ENCODE assay signal across 1 cellular context in the genomic region with DNA sequence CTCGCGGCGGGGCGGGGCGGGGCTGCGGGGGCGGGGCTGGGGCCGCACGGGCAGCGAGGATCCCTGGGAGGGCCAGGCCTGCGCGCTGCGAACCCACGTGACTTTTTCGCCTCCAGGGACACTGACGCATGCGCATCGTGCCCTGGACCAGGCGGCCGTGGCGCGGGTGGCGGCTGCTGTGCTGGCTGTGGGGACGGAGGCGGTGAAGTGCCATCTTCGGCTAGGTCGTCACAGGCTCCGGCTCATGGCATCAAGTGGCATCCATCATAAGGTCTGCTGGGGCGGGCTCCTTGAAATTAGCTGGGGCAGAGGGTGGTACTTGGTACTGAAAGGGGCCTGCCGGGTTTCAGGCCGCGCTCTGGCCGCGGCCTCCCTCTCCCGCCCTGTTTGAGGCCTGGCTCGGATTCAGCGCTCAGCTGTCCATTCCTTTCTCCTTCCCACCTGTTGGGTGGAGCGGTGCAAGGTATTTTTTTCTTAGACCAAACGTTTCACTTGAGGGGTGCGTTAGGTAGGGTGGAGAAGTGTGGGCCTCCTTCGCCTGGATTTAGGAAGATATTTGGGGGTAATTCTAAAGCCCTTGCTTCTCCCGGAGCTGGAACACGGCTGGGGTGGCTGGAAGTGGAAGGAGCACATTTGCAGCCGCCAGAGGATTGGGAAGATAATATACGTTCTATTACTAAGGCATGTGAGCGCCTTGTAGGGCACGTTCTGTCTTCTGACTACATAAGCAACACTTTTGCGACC.
TF ChIP-seq lines count a peak whose summit lies in the region.

A gene with protein sequence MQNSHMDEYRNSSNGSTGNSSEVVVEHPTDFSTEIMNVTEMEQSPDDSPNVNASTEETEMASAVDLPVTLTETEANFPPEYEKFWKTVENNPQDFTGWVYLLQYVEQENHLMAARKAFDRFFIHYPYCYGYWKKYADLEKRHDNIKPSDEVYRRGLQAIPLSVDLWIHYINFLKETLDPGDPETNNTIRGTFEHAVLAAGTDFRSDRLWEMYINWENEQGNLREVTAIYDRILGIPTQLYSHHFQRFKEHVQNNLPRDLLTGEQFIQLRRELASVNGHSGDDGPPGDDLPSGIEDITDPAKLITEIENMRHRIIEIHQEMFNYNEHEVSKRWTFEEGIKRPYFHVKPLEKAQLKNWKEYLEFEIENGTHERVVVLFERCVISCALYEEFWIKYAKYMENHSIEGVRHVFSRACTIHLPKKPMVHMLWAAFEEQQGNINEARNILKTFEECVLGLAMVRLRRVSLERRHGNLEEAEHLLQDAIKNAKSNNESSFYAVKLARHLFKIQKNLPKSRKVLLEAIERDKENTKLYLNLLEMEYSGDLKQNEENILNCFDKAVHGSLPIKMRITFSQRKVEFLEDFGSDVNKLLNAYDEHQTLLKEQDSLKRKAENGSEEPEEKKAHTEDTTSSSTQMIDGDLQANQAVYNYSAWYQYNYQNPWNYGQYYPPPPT (plus strand): TSS at position 138 of the 744 bp plus-strand sequence. CDS start 11,124 bp downstream, outside the sequence.

TF ChIP-seq in HepG2, 621 proteins besides CTCF, POLR2A, EP300 and RAD21 (continued from another document and continues in another):
- TF ChIP-seq, protein P1, sequence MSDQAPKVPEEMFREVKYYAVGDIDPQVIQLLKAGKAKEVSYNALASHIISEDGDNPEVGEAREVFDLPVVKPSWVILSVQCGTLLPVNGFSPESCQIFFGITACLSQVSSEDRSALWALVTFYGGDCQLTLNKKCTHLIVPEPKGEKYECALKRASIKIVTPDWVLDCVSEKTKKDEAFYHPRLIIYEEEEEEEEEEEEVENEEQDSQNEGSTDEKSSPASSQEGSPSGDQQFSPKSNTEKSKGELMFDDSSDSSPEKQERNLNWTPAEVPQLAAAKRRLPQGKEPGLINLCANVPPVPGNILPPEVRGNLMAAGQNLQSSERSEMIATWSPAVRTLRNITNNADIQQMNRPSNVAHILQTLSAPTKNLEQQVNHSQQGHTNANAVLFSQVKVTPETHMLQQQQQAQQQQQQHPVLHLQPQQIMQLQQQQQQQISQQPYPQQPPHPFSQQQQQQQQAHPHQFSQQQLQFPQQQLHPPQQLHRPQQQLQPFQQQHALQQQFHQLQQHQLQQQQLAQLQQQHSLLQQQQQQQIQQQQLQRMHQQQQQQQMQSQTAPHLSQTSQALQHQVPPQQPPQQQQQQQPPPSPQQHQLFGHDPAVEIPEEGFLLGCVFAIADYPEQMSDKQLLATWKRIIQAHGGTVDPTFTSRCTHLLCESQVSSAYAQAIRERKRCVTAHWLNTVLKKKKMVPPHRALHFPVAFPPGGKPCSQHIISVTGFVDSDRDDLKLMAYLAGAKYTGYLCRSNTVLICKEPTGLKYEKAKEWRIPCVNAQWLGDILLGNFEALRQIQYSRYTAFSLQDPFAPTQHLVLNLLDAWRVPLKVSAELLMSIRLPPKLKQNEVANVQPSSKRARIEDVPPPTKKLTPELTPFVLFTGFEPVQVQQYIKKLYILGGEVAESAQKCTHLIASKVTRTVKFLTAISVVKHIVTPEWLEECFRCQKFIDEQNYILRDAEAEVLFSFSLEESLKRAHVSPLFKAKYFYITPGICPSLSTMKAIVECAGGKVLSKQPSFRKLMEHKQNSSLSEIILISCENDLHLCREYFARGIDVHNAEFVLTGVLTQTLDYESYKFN (CRISPR knock-in tag; conservative IDR thresholded peaks at IDR 0.05): no peak; the same call in 1 of the 2 replicates
- TF ChIP-seq POLR2AphosphoS5 (IDR thresholded peaks at IDR 0.05; ENCODE audit: low read depth, low read length) (peak; percentile 96), BORCS8-MEF2B (CRISPR knock-in tag; IDR thresholded peaks at IDR 0.05) (peak; percentile 76; the same call in 1 of the 2 replicates), ZMYM4 (CRISPR knock-in tag; IDR thresholded peaks at IDR 0.05) (peak; percentile 78), ZNF30 (CRISPR knock-in tag; IDR thresholded peaks at IDR 0.05) (no peak), ZNF549 (CRISPR knock-in tag; IDR thresholded peaks at IDR 0.05) (no peak), ZNF543 (CRISPR knock-in tag; IDR thresholded peaks at IDR 0.05) (0 out of 2 replicates have a peak, but pooled peaks have one; percentile 40), DNMT1 (CRISPR knock-in tag; IDR thresholded peaks at IDR 0.05) (0 out of 2 replicates have a peak, but pooled peaks have one; percentile 26), ZNF136 (CRISPR knock-in tag; IDR thresholded peaks at IDR 0.05; ENCODE audit: low read depth) (no peak), SOX13 (IDR thresholded peaks at IDR 0.05) (no peak), SOX13 (CRISPR knock-in tag; conservative IDR thresholded peaks at IDR 0.05 in 1 of 2, IDR thresholded peaks at IDR 0.05 in 1 of 2) (no peak), NKX3-1 (CRISPR knock-in tag; IDR thresholded peaks at IDR 0.05) (0 out of 2 replicates have a peak, but pooled peaks have one; percentile 41), CENPX (CRISPR knock-in tag; IDR thresholded peaks at IDR 0.05) (no peak), TCF12 (IDR thresholded peaks at IDR 0.05) (no peak), TCF12 (CRISPR knock-in tag; IDR thresholded peaks at IDR 0.05) (no peak), XRCC5 (optimal IDR thresholded peaks at IDR 0.05; ENCODE audit: low read length) (peak; percentile 64), ZNF317 (CRISPR knock-in tag; IDR thresholded peaks at IDR 0.05) (peak; percentile 72), ZNF367 (CRISPR knock-in tag; IDR thresholded peaks at IDR 0.05; ENCODE audit: borderline replicate concordance) (no peak), IRX3 (CRISPR knock-in tag; IDR thresholded peaks at IDR 0.05; ENCODE audit: borderline replicate concordance, low read depth) (peak; percentile 72; the same call in 1 of the 2 replicates), ZNF501 (CRISPR knock-in tag; IDR thresholded peaks at IDR 0.05) (peak; percentile 71; the same call in 1 of the 2 replicates), ZNF768 (CRISPR knock-in tag; IDR thresholded peaks at IDR 0.05) (peak; percentile 34; the same call in 1 of the 2 replicates), IRF2 (CRISPR knock-in tag; IDR thresholded peaks at IDR 0.05) (peak; percentile 36; the same call in 1 of the 2 replicates), ZNF557 (CRISPR knock-in tag; IDR thresholded peaks at IDR 0.05) (no peak), ZNF12 (CRISPR knock-in tag; IDR thresholded peaks at IDR 0.05) (peak; percentile 35; the same call in 1 of the 2 replicates), ZNF260 (CRISPR knock-in tag; IDR thresholded peaks at IDR 0.05; ENCODE audit: borderline replicate concordance, low read depth) (no peak), TMF1 (CRISPR knock-in tag; IDR thresholded peaks at IDR 0.05; ENCODE audit: low read depth) (peak; percentile 74; the same call in 1 of the 2 replicates), HIVEP1 (CRISPR knock-in tag; IDR thresholded peaks at IDR 0.05) (no peak; the same call in 1 of the 2 replicates), ZMAT3 (CRISPR knock-in tag; conservative IDR thresholded peaks at IDR 0.05) (0 out of 2 replicates have a peak, but pooled peaks have one; percentile 48), SPEN (CRISPR knock-in tag; IDR thresholded peaks at IDR 0.05; ENCODE audit: low read depth) (peak; percentile 83), ZNF350 (CRISPR knock-in tag; IDR thresholded peaks at IDR 0.05; ENCODE audit: borderline replicate concordance, low read depth) (peak; percentile 73; the same call in 1 of the 2 replicates), SIX1 (CRISPR knock-in tag; IDR thresholded peaks at IDR 0.05; ENCODE audit: borderline replicate concordance) (no peak), PITX1 (CRISPR knock-in tag; IDR thresholded peaks at IDR 0.05) (peak; percentile 32; the same call in 1 of the 2 replicates), EED (CRISPR knock-in tag; IDR thresholded peaks at IDR 0.05) (no peak), TARDBP (CRISPR knock-in tag; IDR thresholded peaks at IDR 0.05) (no peak), SIN3B (IDR thresholded peaks at IDR 0.05; ENCODE audit: low read length) (peak; percentile 46; the same call in 1 of the 2 replicates), SRY (CRISPR knock-in tag; IDR thresholded peaks at IDR 0.05) (peak; percentile 63; the same call in 1 of the 2 replicates), MAFG (CRISPR knock-in tag; IDR thresholded peaks at IDR 0.05) (no peak), SMAD3 (CRISPR knock-in tag; IDR thresholded peaks at IDR 0.05) (0 out of 2 replicates have a peak, but pooled peaks have one; percentile 17), SCMH1 (CRISPR knock-in tag; IDR thresholded peaks at IDR 0.05; ENCODE audit: borderline replicate concordance) (no peak), ZNF143 (CRISPR knock-in tag; IDR thresholded peaks at IDR 0.05) (peak; percentile 53; the same call in 1 of the 2 replicates), ZNF792 (CRISPR knock-in tag; IDR thresholded peaks at IDR 0.05) (peak; percentile 90), GATAD1 (CRISPR knock-in tag; IDR thresholded peaks at IDR 0.05) (peak; percentile 76), POLR2G (IDR thresholded peaks at IDR 0.05; ENCODE audit: low read depth, low read length) (peak; percentile 94), ZNF354B (CRISPR knock-in tag; IDR thresholded peaks at IDR 0.05) (no peak), RARG (CRISPR knock-in tag; IDR thresholded peaks at IDR 0.05; ENCODE audit: low read depth) (no peak), ARID2 (CRISPR knock-in tag; IDR thresholded peaks at IDR 0.05; ENCODE audit: borderline replicate concordance) (0 out of 2 replicates have a peak, but pooled peaks have one; percentile 52), PCBP1 (IDR thresholded peaks at IDR 0.05; ENCODE audit: borderline replicate concordance, low read depth, low read length) (0 out of 2 replicates have a peak, but pooled peaks have one; percentile 54), YEATS2 (CRISPR knock-in tag; IDR thresholded peaks at IDR 0.05; ENCODE audit: borderline replicate concordance) (peak; percentile 66; the same call in 1 of the 2 replicates)
- TF ChIP-seq, protein P2, sequence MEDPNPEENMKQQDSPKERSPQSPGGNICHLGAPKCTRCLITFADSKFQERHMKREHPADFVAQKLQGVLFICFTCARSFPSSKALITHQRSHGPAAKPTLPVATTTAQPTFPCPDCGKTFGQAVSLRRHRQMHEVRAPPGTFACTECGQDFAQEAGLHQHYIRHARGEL (CRISPR knock-in tag; IDR thresholded peaks at IDR 0.05): no peak
- TF ChIP-seq, protein P3, sequence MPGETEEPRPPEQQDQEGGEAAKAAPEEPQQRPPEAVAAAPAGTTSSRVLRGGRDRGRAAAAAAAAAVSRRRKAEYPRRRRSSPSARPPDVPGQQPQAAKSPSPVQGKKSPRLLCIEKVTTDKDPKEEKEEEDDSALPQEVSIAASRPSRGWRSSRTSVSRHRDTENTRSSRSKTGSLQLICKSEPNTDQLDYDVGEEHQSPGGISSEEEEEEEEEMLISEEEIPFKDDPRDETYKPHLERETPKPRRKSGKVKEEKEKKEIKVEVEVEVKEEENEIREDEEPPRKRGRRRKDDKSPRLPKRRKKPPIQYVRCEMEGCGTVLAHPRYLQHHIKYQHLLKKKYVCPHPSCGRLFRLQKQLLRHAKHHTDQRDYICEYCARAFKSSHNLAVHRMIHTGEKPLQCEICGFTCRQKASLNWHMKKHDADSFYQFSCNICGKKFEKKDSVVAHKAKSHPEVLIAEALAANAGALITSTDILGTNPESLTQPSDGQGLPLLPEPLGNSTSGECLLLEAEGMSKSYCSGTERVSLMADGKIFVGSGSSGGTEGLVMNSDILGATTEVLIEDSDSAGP (CRISPR knock-in tag; IDR thresholded peaks at IDR 0.05; ENCODE audit: borderline replicate concordance): peak; percentile 54; the same call in 1 of the 2 replicates
- TF ChIP-seq, protein P4, sequence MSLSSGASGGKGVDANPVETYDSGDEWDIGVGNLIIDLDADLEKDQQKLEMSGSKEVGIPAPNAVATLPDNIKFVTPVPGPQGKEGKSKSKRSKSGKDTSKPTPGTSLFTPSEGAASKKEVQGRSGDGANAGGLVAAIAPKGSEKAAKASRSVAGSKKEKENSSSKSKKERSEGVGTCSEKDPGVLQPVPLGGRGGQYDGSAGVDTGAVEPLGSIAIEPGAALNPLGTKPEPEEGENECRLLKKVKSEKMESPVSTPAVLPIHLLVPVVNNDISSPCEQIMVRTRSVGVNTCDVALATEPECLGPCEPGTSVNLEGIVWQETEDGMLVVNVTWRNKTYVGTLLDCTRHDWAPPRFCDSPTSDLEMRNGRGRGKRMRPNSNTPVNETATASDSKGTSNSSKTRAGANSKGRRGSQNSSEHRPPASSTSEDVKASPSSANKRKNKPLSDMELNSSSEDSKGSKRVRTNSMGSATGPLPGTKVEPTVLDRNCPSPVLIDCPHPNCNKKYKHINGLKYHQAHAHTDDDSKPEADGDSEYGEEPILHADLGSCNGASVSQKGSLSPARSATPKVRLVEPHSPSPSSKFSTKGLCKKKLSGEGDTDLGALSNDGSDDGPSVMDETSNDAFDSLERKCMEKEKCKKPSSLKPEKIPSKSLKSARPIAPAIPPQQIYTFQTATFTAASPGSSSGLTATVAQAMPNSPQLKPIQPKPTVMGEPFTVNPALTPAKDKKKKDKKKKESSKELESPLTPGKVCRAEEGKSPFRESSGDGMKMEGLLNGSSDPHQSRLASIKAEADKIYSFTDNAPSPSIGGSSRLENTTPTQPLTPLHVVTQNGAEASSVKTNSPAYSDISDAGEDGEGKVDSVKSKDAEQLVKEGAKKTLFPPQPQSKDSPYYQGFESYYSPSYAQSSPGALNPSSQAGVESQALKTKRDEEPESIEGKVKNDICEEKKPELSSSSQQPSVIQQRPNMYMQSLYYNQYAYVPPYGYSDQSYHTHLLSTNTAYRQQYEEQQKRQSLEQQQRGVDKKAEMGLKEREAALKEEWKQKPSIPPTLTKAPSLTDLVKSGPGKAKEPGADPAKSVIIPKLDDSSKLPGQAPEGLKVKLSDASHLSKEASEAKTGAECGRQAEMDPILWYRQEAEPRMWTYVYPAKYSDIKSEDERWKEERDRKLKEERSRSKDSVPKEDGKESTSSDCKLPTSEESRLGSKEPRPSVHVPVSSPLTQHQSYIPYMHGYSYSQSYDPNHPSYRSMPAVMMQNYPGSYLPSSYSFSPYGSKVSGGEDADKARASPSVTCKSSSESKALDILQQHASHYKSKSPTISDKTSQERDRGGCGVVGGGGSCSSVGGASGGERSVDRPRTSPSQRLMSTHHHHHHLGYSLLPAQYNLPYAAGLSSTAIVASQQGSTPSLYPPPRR (CRISPR knock-in tag; IDR thresholded peaks at IDR 0.05; ENCODE audit: borderline replicate concordance): peak; percentile 43; the same call in 1 of the 2 replicates
- TF ChIP-seq, protein P5, sequence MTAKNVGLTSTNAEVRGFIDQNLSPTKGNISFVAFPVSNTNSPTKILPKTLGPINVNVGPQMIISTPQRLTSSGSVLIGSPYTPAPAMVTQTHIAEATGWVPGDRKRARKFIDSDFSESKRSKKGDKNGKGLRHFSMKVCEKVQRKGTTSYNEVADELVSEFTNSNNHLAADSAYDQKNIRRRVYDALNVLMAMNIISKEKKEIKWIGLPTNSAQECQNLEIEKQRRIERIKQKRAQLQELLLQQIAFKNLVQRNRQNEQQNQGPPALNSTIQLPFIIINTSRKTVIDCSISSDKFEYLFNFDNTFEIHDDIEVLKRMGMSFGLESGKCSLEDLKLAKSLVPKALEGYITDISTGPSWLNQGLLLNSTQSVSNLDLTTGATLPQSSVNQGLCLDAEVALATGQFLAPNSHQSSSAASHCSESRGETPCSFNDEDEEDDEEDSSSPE (CRISPR knock-in tag; IDR thresholded peaks at IDR 0.05): peak; percentile 67
- TF ChIP-seq, protein P6, sequence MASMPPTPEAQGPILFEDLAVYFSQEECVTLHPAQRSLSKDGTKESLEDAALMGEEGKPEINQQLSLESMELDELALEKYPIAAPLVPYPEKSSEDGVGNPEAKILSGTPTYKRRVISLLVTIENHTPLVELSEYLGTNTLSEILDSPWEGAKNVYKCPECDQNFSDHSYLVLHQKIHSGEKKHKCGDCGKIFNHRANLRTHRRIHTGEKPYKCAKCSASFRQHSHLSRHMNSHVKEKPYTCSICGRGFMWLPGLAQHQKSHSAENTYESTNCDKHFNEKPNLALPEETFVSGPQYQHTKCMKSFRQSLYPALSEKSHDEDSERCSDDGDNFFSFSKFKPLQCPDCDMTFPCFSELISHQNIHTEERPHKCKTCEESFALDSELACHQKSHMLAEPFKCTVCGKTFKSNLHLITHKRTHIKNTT (CRISPR knock-in tag; IDR thresholded peaks at IDR 0.05): no peak
